In genomic region chr7:84738583-84739150, GRCh38 we compare ENCODE assay signal across 19 cellular contexts.
A peak's percentile ranks its signal among the peaks of the same experiment; 100 is the strongest.
DNase-seq lines count a peak whose midpoint lies in the region; ATAC-seq and TF ChIP-seq lines count a peak whose summit lies in the region.
"Had no signal": no experiment of that assay in that cellular context is flagged by ENCODE, and none has a peak within 500 bp of the region (broad histone marks: within the 10 kb centered on the region; RNA-seq: fewer than 3 reads in every experiment).

No MANE protein-coding gene starts in this region.

- no peak overlapping the region for H3K4me2 ChIP-seq in GM23338
- H3K4me2 ChIP-seq: BLaER1 treated with 17β-estradiol and CSF1 and Interleukin-3, amounts not matched to agents 10 nM and 100 nM had no signal

- no peak overlapping the region for H3K4me3 Mint-ChIP-seq in GM23338
- H3K4me3 Mint-ChIP-seq in WTC11, result no peak overlapping the region
- H3K4me3 Mint-ChIP-seq: B cell; CD4-positive, alpha-beta T cell; CD8-positive, alpha-beta T cell had no signal

- no peaks in the 10 kb centered on the region for H3K4me1 ChIP-seq in GM23338 (ENCODE audit: insufficient read depth)
- H3K4me1 ChIP-seq: BLaER1 treated with 17β-estradiol and CSF1 and Interleukin-3, amounts not matched to agents 10 nM and 100 nM; Caco-2 had no signal

- POLR2A ChIA-PET in WTC11 (lab: Charles Lee), result no interaction called here

- H3K27ac Mint-ChIP-seq in GM23338 (no peak overlapping the region), WTC11 (no peak overlapping the region)
- H3K27ac Mint-ChIP-seq: B cell; CD4-positive, alpha-beta T cell; CD8-positive, alpha-beta T cell had no signal

- TF ChIP-seq CTCF in GM23338 (conservative IDR thresholded peaks at IDR 0.05; ENCODE audit: low read depth in 2 of 2) (no peak), WTC11 (IDR thresholded peaks at IDR 0.05) (no peak)

- no peaks in the 10 kb centered on the region for H3K27me3 ChIP-seq in GM23338 (ENCODE audit: insufficient read depth)
- H3K27me3 ChIP-seq: BLaER1 treated with 17β-estradiol and CSF1 and Interleukin-3, amounts not matched to agents 10 nM and 100 nM had no signal

- ATAC-seq in GM23338 (no peak), WTC11 (no peak)
- ATAC-seq: CD8-positive, alpha-beta T cell; GM12878 had no signal

- 0 out of 2 replicates have a peak, but pooled peaks cover 3% of the 10 kb centered on the region for H3K9me2 ChIP-seq in GM23338 (ENCODE audit: insufficient read depth)

- H3K36me3 Mint-ChIP-seq in GM23338 (ENCODE audit: low read depth) (no peaks in the 10 kb centered on the region), WTC11 (no peaks in the 10 kb centered on the region)
- H3K36me3 Mint-ChIP-seq: CD8-positive, alpha-beta T cell had no signal

- H3K27ac ChIP-seq in GM23338 (ENCODE audit: low read depth), result no peak overlapping the region
- H3K27ac ChIP-seq: BLaER1 treated with 17β-estradiol and CSF1 and Interleukin-3, amounts not matched to agents 10 nM and 100 nM; C4-2B had no signal

- H3K79me2 ChIP-seq in GM23338 (replicated peaks; ENCODE audit: insufficient read depth), result no peaks in the 10 kb centered on the region

- H3F3A ChIP-seq in GM23338 (replicated peaks; ENCODE audit: low read depth), result no peaks in the 10 kb centered on the region

- H2AFZ ChIP-seq in GM23338, result peak overlapping the region; percentile 61; the same call in 1 of the 2 replicates

- no peaks in the 10 kb centered on the region for H4K20me1 ChIP-seq in GM23338 (replicated peaks; ENCODE audit: insufficient read depth)
- H4K20me1 ChIP-seq: BLaER1 treated with 17β-estradiol and CSF1 and Interleukin-3, amounts not matched to agents 10 nM and 100 nM had no signal

- H3K4me1 Mint-ChIP-seq in GM23338 (no peaks in the 10 kb centered on the region), WTC11 (no peaks in the 10 kb centered on the region)
- H3K4me1 Mint-ChIP-seq: B cell had no signal

- H3K27me3 Mint-ChIP-seq in GM23338 (ENCODE audit: insufficient read depth, low read depth, poor library complexity) (no peaks in the 10 kb centered on the region), WTC11 (ENCODE audit: low read depth) (no peaks in the 10 kb centered on the region)
- H3K27me3 Mint-ChIP-seq: B cell; CD4-positive, alpha-beta T cell had no signal

- no peak overlapping the region for H3K4me3 ChIP-seq in GM23338
- H3K4me3 ChIP-seq: BLaER1 treated with 17β-estradiol and CSF1 and Interleukin-3, amounts not matched to agents 10 nM and 100 nM; GM12878 had no signal

- DNase-seq in GM23338 (ENCODE audit: low spot score) (no peak), WTC11 (ENCODE audit: low spot score) (no peak), DMS53 (lab: John Stamatoyannopoulos, UW) (no peak), dermis blood vessel endothelial cell (no peak), iPS-NIHi11 (ENCODE audit: low spot score) (no peak)
- DNase-seq: 8988T; AML-193; Caco-2; Calu3; CD4-positive, alpha-beta T cell; CD8-positive, alpha-beta T cell; DMS79; DND-41; EL; GDM1 had no signal

- H3K36me3 ChIP-seq in GM23338 (ENCODE audit: insufficient read depth), result no peaks in the 10 kb centered on the region
- H3K36me3 ChIP-seq: BLaER1 treated with 17β-estradiol and CSF1 and Interleukin-3, amounts not matched to agents 10 nM and 100 nM had no signal

- H3K9me3 Mint-ChIP-seq in GM23338 (no peaks in the 10 kb centered on the region), WTC11 (peaks cover 3% of the 10 kb centered on the region)

- CTCF ChIA-PET in WTC11 (lab: Charles Lee), result no interaction called here

TF ChIP-seq in GM23338, 12 proteins besides CTCF, POLR2A, EP300 and RAD21 (continues in another document):
- TF ChIP-seq STAT1 (IDR thresholded peaks at IDR 0.05; ENCODE audit: unreplicated experiment) (no peak), EZH2 (IDR thresholded peaks at IDR 0.05; ENCODE audit: low read depth, unreplicated experiment) (no peak), JUNB (IDR thresholded peaks at IDR 0.05; ENCODE audit: unreplicated experiment) (no peak), ZNF114 (CRISPR knock-in tag; IDR thresholded peaks at IDR 0.05) (no peak)
- TF ChIP-seq, protein P1, sequence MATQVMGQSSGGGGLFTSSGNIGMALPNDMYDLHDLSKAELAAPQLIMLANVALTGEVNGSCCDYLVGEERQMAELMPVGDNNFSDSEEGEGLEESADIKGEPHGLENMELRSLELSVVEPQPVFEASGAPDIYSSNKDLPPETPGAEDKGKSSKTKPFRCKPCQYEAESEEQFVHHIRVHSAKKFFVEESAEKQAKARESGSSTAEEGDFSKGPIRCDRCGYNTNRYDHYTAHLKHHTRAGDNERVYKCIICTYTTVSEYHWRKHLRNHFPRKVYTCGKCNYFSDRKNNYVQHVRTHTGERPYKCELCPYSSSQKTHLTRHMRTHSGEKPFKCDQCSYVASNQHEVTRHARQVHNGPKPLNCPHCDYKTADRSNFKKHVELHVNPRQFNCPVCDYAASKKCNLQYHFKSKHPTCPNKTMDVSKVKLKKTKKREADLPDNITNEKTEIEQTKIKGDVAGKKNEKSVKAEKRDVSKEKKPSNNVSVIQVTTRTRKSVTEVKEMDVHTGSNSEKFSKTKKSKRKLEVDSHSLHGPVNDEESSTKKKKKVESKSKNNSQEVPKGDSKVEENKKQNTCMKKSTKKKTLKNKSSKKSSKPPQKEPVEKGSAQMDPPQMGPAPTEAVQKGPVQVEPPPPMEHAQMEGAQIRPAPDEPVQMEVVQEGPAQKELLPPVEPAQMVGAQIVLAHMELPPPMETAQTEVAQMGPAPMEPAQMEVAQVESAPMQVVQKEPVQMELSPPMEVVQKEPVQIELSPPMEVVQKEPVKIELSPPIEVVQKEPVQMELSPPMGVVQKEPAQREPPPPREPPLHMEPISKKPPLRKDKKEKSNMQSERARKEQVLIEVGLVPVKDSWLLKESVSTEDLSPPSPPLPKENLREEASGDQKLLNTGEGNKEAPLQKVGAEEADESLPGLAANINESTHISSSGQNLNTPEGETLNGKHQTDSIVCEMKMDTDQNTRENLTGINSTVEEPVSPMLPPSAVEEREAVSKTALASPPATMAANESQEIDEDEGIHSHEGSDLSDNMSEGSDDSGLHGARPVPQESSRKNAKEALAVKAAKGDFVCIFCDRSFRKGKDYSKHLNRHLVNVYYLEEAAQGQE (IDR thresholded peaks at IDR 0.05; ENCODE audit: unreplicated experiment), result no peak
- TF ChIP-seq, protein P2, sequence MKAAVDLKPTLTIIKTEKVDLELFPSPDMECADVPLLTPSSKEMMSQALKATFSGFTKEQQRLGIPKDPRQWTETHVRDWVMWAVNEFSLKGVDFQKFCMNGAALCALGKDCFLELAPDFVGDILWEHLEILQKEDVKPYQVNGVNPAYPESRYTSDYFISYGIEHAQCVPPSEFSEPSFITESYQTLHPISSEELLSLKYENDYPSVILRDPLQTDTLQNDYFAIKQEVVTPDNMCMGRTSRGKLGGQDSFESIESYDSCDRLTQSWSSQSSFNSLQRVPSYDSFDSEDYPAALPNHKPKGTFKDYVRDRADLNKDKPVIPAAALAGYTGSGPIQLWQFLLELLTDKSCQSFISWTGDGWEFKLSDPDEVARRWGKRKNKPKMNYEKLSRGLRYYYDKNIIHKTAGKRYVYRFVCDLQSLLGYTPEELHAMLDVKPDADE (IDR thresholded peaks at IDR 0.05), result no peak

TF ChIP-seq in WTC11, 78 proteins besides CTCF, POLR2A, EP300 and RAD21:
- no peak for TF ChIP-seq ETV6 (CRISPR knock-in tag; IDR thresholded peaks at IDR 0.05)
- TF ChIP-seq HMGA2 (CRISPR knock-in tag; IDR thresholded peaks at IDR 0.05), result peak; percentile 82
- TF ChIP-seq, protein P3, sequence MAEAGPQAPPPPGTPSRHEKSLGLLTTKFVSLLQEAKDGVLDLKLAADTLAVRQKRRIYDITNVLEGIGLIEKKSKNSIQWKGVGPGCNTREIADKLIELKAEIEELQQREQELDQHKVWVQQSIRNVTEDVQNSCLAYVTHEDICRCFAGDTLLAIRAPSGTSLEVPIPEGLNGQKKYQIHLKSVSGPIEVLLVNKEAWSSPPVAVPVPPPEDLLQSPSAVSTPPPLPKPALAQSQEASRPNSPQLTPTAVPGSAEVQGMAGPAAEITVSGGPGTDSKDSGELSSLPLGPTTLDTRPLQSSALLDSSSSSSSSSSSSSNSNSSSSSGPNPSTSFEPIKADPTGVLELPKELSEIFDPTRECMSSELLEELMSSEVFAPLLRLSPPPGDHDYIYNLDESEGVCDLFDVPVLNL (CRISPR knock-in tag; IDR thresholded peaks at IDR 0.05; ENCODE audit: borderline replicate concordance, low read depth), result no peak
TF ChIP-seq in WTC11: peak in this region for 1.
